ENCODE assay signal across 14 cellular contexts in the genomic region with DNA sequence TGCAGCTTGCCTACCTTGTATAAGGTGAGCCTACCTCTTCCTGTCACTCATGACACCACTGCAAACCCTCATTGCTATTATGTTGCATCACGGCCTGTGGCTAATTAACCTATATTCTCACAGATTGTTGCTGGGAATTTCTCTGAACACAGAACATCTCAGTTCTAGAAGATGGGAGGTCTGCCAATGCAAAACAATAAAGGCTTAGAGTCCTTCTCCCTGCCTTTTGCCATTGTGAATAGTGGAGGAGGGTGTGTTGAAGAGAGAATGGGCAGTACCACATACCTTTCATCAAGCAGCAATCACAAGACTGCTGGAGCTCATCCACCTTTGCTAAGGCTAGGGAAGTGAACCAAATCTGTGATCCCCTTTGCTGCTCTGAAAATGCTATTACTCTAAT. TPM values are rescaled to one million over a fixed set of nuclear protein-coding genes. Genes with fewer than 3 reads are reported as not detected.
DNase-seq lines count a peak whose midpoint lies in the region; ATAC-seq, FAIRE-seq and TF ChIP-seq lines count a peak whose summit lies in the region.
"Had no signal": no experiment of that assay in that cellular context is flagged by ENCODE, and none has a peak within 500 bp of the region (broad histone marks: within the 10 kb centered on the region; RNA-seq: fewer than 3 reads in every experiment).

No MANE protein-coding gene starts in this region.

- DNase-seq in Right ventricle myocardium superior, result no peak
- no peak for DNase-seq in right atrium auricular region (ENCODE audit: low spot score)
- DNase-seq in endothelial cell of umbilical vein (ENCODE audit: low read depth, low spot score), result no peak
- peak; percentile 97 for DNase-seq in medulla oblongata (ENCODE audit: extremely low spot score)
- DNase-seq in HuH-7 (ENCODE audit: low spot score), result no peak
- DNase-seq in stimulated activated naive B cell treated with anti-CD40 and anti-IgM and Interleukin-4, amounts not matched to agents 10 μg/mL and 1 μg/mL and 100 μg/mL, for 72 hours, result no peak
- no peak for DNase-seq in activated gamma-delta T cell treated with Interleukin-2 at 50 U/mL for 16 hours
- DNase-seq: glutamatergic neuron, Karpas-422, NCI-H2227 treated with DMSO at 0.1 percent for 48 hours, transverse colon had no signal

- H3K36me3 Mint-ChIP-seq in stimulated activated naive B cell treated with anti-CD40 and anti-IgM and Interleukin-4, amounts not matched to agents 10 μg/mL and 1 μg/mL and 100 μg/mL, for 72 hours, result peaks cover 6 to 14% of the 10 kb centered on the region in 2 donors

- peak; percentile 82 for ATAC-seq in Right ventricle myocardium superior (ENCODE audit: poor library complexity)
- ATAC-seq in stimulated activated naive B cell treated with anti-CD40 and anti-IgM and Interleukin-4, amounts not matched to agents 10 μg/mL and 1 μg/mL and 100 μg/mL, for 72 hours (replicated peaks), result no peak
- ATAC-seq in GM18861 (IDR thresholded peaks at IDR 0.05; ENCODE audit: unreplicated experiment), result no peak

- H3K4me3 ChIP-seq in right atrium auricular region (no peak overlapping the region), endothelial cell of umbilical vein (replicated peaks in 1 of 3; ENCODE audit: insufficient read depth in 1 of 3, low read depth in 1 of 3, low read length in 3 of 3) (no peak overlapping the region)
- H3K4me3 ChIP-seq: transverse colon had no signal

- CTCF ChIA-PET in endothelial cell of umbilical vein (lab: Charles Lee), result interaction anchor here (0.7 kb wide), 1 partner anchor 65 kb away, joined by 3 read pairs; no protein-coding TSS in a partner anchor

- H3K4me1 ChIP-seq in right atrium auricular region (peaks cover 0 to 42% of the 10 kb centered on the region in 2 donors), endothelial cell of umbilical vein (ENCODE audit: control insufficient read depth, extremely low read depth, insufficient read depth, low read length) (peaks cover 9% of the 10 kb centered on the region)

- no peak overlapping the region for H3K27ac Mint-ChIP-seq in stimulated activated naive B cell treated with anti-CD40 and anti-IgM and Interleukin-4, amounts not matched to agents 10 μg/mL and 1 μg/mL and 100 μg/mL, for 72 hours
- H3K27ac Mint-ChIP-seq: activated naive CD4-positive, alpha-beta T cell treated with anti-CD3 and anti-CD28 coated beads, Interleukin-2, amount 50 U/mL, for 24 hours had no signal

- no peak for TF ChIP-seq CTCF in right atrium auricular region (IDR thresholded peaks at IDR 0.05)
- no peak for TF ChIP-seq CTCF in endothelial cell of umbilical vein (IDR thresholded peaks at IDR 0.05; ENCODE audit: extremely low read depth in 1 of 2, insufficient read depth in 1 of 2, low read depth in 1 of 2, low read length in 2 of 2)

- H3K9me1 ChIP-seq in endothelial cell of umbilical vein (replicated peaks; ENCODE audit: control insufficient read depth, extremely low read depth, insufficient read depth, low read length), result no peaks in the 10 kb centered on the region

- POLR2A ChIA-PET in endothelial cell of umbilical vein (lab: Charles Lee), result no interaction called here

- no peaks in the 10 kb centered on the region for H3K36me3 ChIP-seq in right atrium auricular region
- no peaks in the 10 kb centered on the region for H3K36me3 ChIP-seq in endothelial cell of umbilical vein (ENCODE audit: control insufficient read depth in 2 of 2, extremely low read depth in 1 of 2, insufficient read depth in 2 of 2, low read length in 2 of 2)
- H3K36me3 ChIP-seq: transverse colon had no signal

- H3K4me3 Mint-ChIP-seq in stimulated activated naive B cell treated with anti-CD40 and anti-IgM and Interleukin-4, amounts not matched to agents 10 μg/mL and 1 μg/mL and 100 μg/mL, for 72 hours, result no peak overlapping the region
- H3K4me3 Mint-ChIP-seq: activated naive CD4-positive, alpha-beta T cell treated with anti-CD3 and anti-CD28 coated beads, Interleukin-2, amount 50 U/mL, for 24 hours had no signal

- peak; percentile 48 for FAIRE-seq in endothelial cell of umbilical vein (lab: Jason Lieb, UNC)
- FAIRE-seq: TTC549 had no signal

- no peak overlapping the region for H3K4me2 ChIP-seq in endothelial cell of umbilical vein (ENCODE audit: insufficient read depth, low read length)

- H4K20me1 ChIP-seq in endothelial cell of umbilical vein (replicated peaks; ENCODE audit: control insufficient read depth, extremely low read depth, insufficient read depth, low read length), result no peaks in the 10 kb centered on the region

- no peak overlapping the region for H3K9ac ChIP-seq in endothelial cell of umbilical vein (replicated peaks; ENCODE audit: extremely low read depth, insufficient read depth, low read length)

- no peak overlapping the region for H2AFZ ChIP-seq in endothelial cell of umbilical vein (ENCODE audit: low read depth, low read length)

- H3K9me3 ChIP-seq in right atrium auricular region (no peaks in the 10 kb centered on the region), endothelial cell of umbilical vein (replicated peaks; ENCODE audit: control insufficient read depth, insufficient read depth, low read length) (no peaks in the 10 kb centered on the region)
- H3K9me3 ChIP-seq: transverse colon had no signal

- no peak for TF ChIP-seq POLR2A in endothelial cell of umbilical vein (IDR thresholded peaks at IDR 0.05; ENCODE audit: low read depth, low read length)

- peak overlapping the region in 1 of 2 donors; percentile 58 for H3K27ac ChIP-seq in right atrium auricular region
- no peak overlapping the region for H3K27ac ChIP-seq in endothelial cell of umbilical vein (ENCODE audit: insufficient read depth, low read depth, low read length)
- H3K27ac ChIP-seq: transverse colon had no signal

- peaks cover 21 to 33% of the 10 kb centered on the region in 2 donors for H3K4me1 Mint-ChIP-seq in stimulated activated naive B cell treated with anti-CD40 and anti-IgM and Interleukin-4, amounts not matched to agents 10 μg/mL and 1 μg/mL and 100 μg/mL, for 72 hours

- H3K27me3 Mint-ChIP-seq in stimulated activated naive B cell treated with anti-CD40 and anti-IgM and Interleukin-4, amounts not matched to agents 10 μg/mL and 1 μg/mL and 100 μg/mL, for 72 hours, result no peaks in the 10 kb centered on the region
- H3K27me3 Mint-ChIP-seq: activated naive CD4-positive, alpha-beta T cell treated with anti-CD3 and anti-CD28 coated beads, Interleukin-2, amount 50 U/mL, for 24 hours had no signal

- no peaks in the 10 kb centered on the region for H3K79me2 ChIP-seq in endothelial cell of umbilical vein (ENCODE audit: control insufficient read depth, insufficient read depth, low read length)

- dilution Hi-C loops in endothelial cell of umbilical vein (cut with MboI; ENCODE audit: extremely low pct_ligation_motif_present, low sequenced_read_pairs), result no loop called here

- BruUV-seq in endothelial cell of umbilical vein (replicated peaks; lab: Mats Ljungman, UMichigan), result no TSS peak

- H3K27me3 ChIP-seq in right atrium auricular region (no peaks in the 10 kb centered on the region), endothelial cell of umbilical vein (ENCODE audit: control insufficient read depth in 2 of 2, insufficient read depth in 2 of 2, low read length in 2 of 2) (no peaks in the 10 kb centered on the region)
- H3K27me3 ChIP-seq: transverse colon had no signal

- H3K9me3 Mint-ChIP-seq in stimulated activated naive B cell treated with anti-CD40 and anti-IgM and Interleukin-4, amounts not matched to agents 10 μg/mL and 1 μg/mL and 100 μg/mL, for 72 hours, result no peaks in the 10 kb centered on the region
- H3K9me3 Mint-ChIP-seq: activated naive CD4-positive, alpha-beta T cell treated with anti-CD3 and anti-CD28 coated beads, Interleukin-2, amount 50 U/mL, for 24 hours had no signal

- intact Hi-C loops in Right ventricle myocardium superior (cut with DNase I), result no loop called here
- intact Hi-C loops in endothelial cell of umbilical vein (cut with micrococcal nuclease), result no loop called here

TF ChIP-seq in endothelial cell of umbilical vein, 7 proteins besides CTCF, POLR2A, EP300 and RAD21:
- TF ChIP-seq JUN (IDR thresholded peaks at IDR 0.05; ENCODE audit: borderline replicate concordance, insufficient read depth, insufficient read length, low read depth), result no peak
- no peak for TF ChIP-seq POLR2AphosphoS5 (IDR thresholded peaks at IDR 0.05; ENCODE audit: insufficient read depth, low read depth, low read length)
- no peak for TF ChIP-seq EZH2 (IDR thresholded peaks at IDR 0.05; ENCODE audit: borderline replicate concordance, low read depth, low read length, severe bottlenecking)
- TF ChIP-seq MYC (IDR thresholded peaks at IDR 0.05; ENCODE audit: low read depth, low read length), result no peak
- TF ChIP-seq GATA2 (IDR thresholded peaks at IDR 0.05; ENCODE audit: insufficient read depth, insufficient read length, low read depth, low read length), result no peak
- TF ChIP-seq, protein P1, sequence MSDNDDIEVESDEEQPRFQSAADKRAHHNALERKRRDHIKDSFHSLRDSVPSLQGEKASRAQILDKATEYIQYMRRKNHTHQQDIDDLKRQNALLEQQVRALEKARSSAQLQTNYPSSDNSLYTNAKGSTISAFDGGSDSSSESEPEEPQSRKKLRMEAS (IDR thresholded peaks at IDR 0.05; ENCODE audit: insufficient read depth, insufficient read length), result no peak

RNA-seq across cellular contexts. Expression of a gene that starts 34.4 kb away (rescaled TPM):
- total RNA-seq in Right ventricle myocardium superior, result 4.0 TPM
- 1 to 10 TPM; 2.3 to 3.8 TPM for total RNA-seq in right atrium auricular region
- 5.5 TPM in 2 replicates for total RNA-seq in endothelial cell of umbilical vein
- polyA plus RNA-seq in endothelial cell of umbilical vein, result 1.6 and 2.1 TPM in 2 replicates
- 1.0 TPM in 2 replicates for polyA plus RNA-seq in endothelial cell of umbilical vein (2011; cell fraction: cytosol; rRNA removed)
- polyA plus RNA-seq in endothelial cell of umbilical vein (2011; cell fraction: nucleus; rRNA removed), result 9.4 TPM in 2 replicates
- 2.9 and 3.6 TPM in 2 replicates for polyA plus RNA-seq in endothelial cell of umbilical vein (2012)
- polyA minus RNA-seq in endothelial cell of umbilical vein, result 6.0 and 7.0 TPM in 2 replicates
- 4.2 TPM for polyA minus RNA-seq in endothelial cell of umbilical vein (2011; cell fraction: cytosol; rRNA and poly(A)+ RNA removed)
- 13.6 and 16.5 TPM in 2 replicates for polyA minus RNA-seq in endothelial cell of umbilical vein (2011; cell fraction: nucleus; rRNA and poly(A)+ RNA removed)
